ENCODE assay signal across 8 cellular contexts in genomic region chr17:55356440-55357328, GRCh38.
DNase-seq lines count a peak whose midpoint lies in the region; ATAC-seq and TF ChIP-seq lines count a peak whose summit lies in the region.

No MANE protein-coding gene starts in this region.

- peak; percentile 90 for ATAC-seq in GM18505 (IDR thresholded peaks at IDR 0.05; ENCODE audit: unreplicated experiment)
- peak; percentile 97 for ATAC-seq in HG02938 (IDR thresholded peaks at IDR 0.05; ENCODE audit: unreplicated experiment)

- TF ChIP-seq POLR2A in GM18505 (IDR thresholded peaks at IDR 0.05; ENCODE audit: borderline replicate concordance, extremely low read depth, insufficient read depth, insufficient read length): no peak

- DNase-seq in 8988T (peak; percentile 25), NCI-H1694 (lab: John Stamatoyannopoulos, UW) (peak; percentile 89), T-helper 2 cell (peak; percentile 13 to 80 (median 46)), anterior cingulate cortex (lab: John Stamatoyannopoulos, UW) (peak in 45 of 58 donors; percentile 3 to 73 (median 32)), hippocampal formation (lab: John Stamatoyannopoulos, UW) (peak; percentile 44 to 53)
- DNase-seq in stimulated activated CD4-positive, alpha-beta T cell treated with anti-CD3 and anti-CD28 coated beads, Interleukin-12 subunit alpha, Interleukin-12 subunit beta, amount 100 ng/mL, for 4 hours: peak; percentile 58

Comparison
In these comparisons a context has a peak if more than half of its experiments do, and no peak if none do; other contexts are left out.
1. Peak in every context shown above with its lines: DNase-seq and ATAC-seq.
2. DNase-seq: peak in every context shown above with its lines; median percentile 89 in NCI-H1694; 58 in stimulated activated CD4-positive, alpha-beta T cell treated with anti-CD3 and anti-CD28 coated beads, Interleukin-12 subunit alpha, Interleukin-12 subunit beta, amount 100 ng/mL, for 4 hours; 48 in hippocampal formation; 46 in T-helper 2 cell; 32 in anterior cingulate cortex; 25 in 8988T.